1 cellular context compared by ENCODE assay signal in genomic region chr6:43940393-43941087, GRCh38.
TF ChIP-seq lines count a peak whose summit lies in the region.

No MANE protein-coding gene starts in this region.

TF ChIP-seq in H1, 55 proteins besides CTCF, POLR2A, EP300 and RAD21 (continued from another document):
- TF ChIP-seq ATF3 (IDR thresholded peaks at IDR 0.05; ENCODE audit: insufficient read depth, low read depth, low read length) (no peak), BACH1 (IDR thresholded peaks at IDR 0.05; ENCODE audit: low read length) (no peak), CREB1 (IDR thresholded peaks at IDR 0.05) (no peak), KDM5A (IDR thresholded peaks at IDR 0.05; ENCODE audit: low read length) (no peak), KDM4A (IDR thresholded peaks at IDR 0.05; ENCODE audit: low read depth, low read length, severe bottlenecking) (no peak), ASH2L (IDR thresholded peaks at IDR 0.05; ENCODE audit: low read length) (no peak)
TF ChIP-seq in H1: peak in this region for 0.
